In the genomic region with DNA sequence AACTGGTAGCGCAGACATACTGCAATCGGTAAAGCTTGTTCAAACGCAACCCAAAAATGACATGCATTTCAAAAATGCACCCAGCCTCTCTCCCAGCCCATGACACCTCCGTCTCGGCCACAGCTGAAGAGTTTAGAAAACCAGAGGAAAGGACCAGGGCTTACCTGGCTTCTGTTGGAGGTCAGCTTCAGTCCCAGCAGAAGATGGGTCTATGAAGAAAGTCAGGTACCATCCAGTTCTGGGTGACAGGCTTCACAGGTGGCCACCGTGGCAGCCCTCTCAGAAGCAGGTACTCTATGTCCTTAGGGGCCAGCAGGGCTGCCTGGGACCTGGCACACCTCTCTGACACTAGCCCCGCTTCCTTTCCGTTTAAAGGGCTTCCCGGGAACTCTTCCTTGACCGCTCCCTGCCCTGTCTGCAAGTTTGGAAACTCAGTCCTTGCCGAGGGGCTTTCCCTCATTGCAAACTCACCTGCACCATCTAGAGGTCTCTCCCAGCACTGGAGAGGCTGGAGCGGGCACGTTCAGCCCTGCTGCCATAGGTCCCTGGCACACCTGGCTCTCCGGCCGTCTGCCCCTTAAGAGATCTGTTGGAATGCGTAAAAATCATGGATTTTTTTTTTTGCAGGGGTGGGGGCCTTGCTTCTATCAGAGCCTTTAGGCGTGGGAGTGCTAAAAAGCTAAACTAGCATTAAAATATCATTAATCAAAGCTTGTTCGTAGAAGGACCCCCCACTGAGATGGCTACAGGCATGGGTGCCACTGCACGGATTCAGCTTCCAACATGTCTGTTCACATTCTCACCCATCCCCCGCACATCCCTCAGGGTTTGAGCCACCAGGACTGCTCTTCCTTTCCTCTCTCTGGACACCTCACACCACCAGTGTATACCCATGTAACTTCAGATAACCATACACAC, we compare ENCODE assay signal across 9 cellular contexts. TPM values are rescaled to one million over a fixed set of nuclear protein-coding genes. Genes with fewer than 3 reads are reported as not detected.
DNase-seq lines count a peak whose midpoint lies in the region; ATAC-seq, FAIRE-seq and TF ChIP-seq lines count a peak whose summit lies in the region.
"Had no signal": no experiment of that assay in that cellular context is flagged by ENCODE, and none has a peak within 500 bp of the region (broad histone marks: within the 10 kb centered on the region; RNA-seq: fewer than 3 reads in every experiment).

TSS of gene EDAR (minus strand) at position 425 of the 918 bp plus-strand sequence. CDS start 58,206 bp downstream, outside the sequence.

- H4K20me1 ChIP-seq in neural progenitor cell (ENCODE audit: low read depth): no peaks in the 10 kb centered on the region

- no peak for FAIRE-seq in GM12892 (lab: Jason Lieb, UNC)

- H3K4me3 ChIP-seq in neural progenitor cell: no peak within 1 kb of the TSS
- H3K4me3 ChIP-seq: SK-N-MC had no signal

- TF ChIP-seq CTCF in neural progenitor cell (IDR thresholded peaks at IDR 0.05): peak; percentile 73

- H3K27me3 Mint-ChIP-seq in neural progenitor cell (ENCODE audit: insufficient read depth, low read depth): peaks cover 12% of the 10 kb centered on the region

- peak; percentile 92 for ATAC-seq in esophagus mucosa
- ATAC-seq in HG02763 (IDR thresholded peaks at IDR 0.05; ENCODE audit: unreplicated experiment): no peak
- ATAC-seq in GM21526 (IDR thresholded peaks at IDR 0.05; ENCODE audit: low FRiP score, unreplicated experiment): no peak
- ATAC-seq in HG02970 (IDR thresholded peaks at IDR 0.05; ENCODE audit: low FRiP score, unreplicated experiment): no peak

- peaks cover 16% of the 10 kb centered on the region for H3K27me3 ChIP-seq in neural progenitor cell

- H3K4me1 ChIP-seq in neural progenitor cell: no peaks in the 10 kb centered on the region

- peaks cover 36% of the 10 kb centered on the region for H3K4me1 Mint-ChIP-seq in neural progenitor cell

- H3K4me3 Mint-ChIP-seq in neural progenitor cell: peak within 1 kb of the TSS; percentile 41

- H3K36me3 Mint-ChIP-seq in neural progenitor cell: no peaks in the 10 kb centered on the region

- H3K27ac ChIP-seq in neural progenitor cell: no peak within 1 kb of the TSS
- H3K27ac ChIP-seq: SK-N-MC had no signal

- no peak within 1 kb of the TSS for H2AFZ ChIP-seq in neural progenitor cell (replicated peaks)

- no peak within 1 kb of the TSS for H3K9ac ChIP-seq in neural progenitor cell

- TF ChIP-seq POLR2A in GM12892 (IDR thresholded peaks at IDR 0.05; ENCODE audit: low read depth, low read length): no peak

- H3F3A ChIP-seq in neural progenitor cell (ENCODE audit: low read depth): no peaks in the 10 kb centered on the region

- H3K79me2 ChIP-seq in neural progenitor cell (ENCODE audit: low read depth): no peaks in the 10 kb centered on the region

- peaks cover under 1% of the 10 kb centered on the region for H3K9me3 Mint-ChIP-seq in neural progenitor cell

- no peak within 1 kb of the TSS for H3K4me2 ChIP-seq in neural progenitor cell

- H3K27ac Mint-ChIP-seq in neural progenitor cell: peak within 1 kb of the TSS; percentile 91

- H3K9me3 ChIP-seq in neural progenitor cell (ENCODE audit: low read depth): no peaks in the 10 kb centered on the region

- no peaks in the 10 kb centered on the region for H3K36me3 ChIP-seq in neural progenitor cell

- DNase-seq in GM12892 (ENCODE audit: insufficient read length): peak; percentile 37
- peak; percentile 31 for DNase-seq in NCI-H2171 treated with DMSO at 0.1 percent for 48 hours (lab: John Stamatoyannopoulos, UW)
- DNase-seq in activated T-cell treated with anti-CD3 and anti-CD28 coated beads for 24 hours (ENCODE audit: low read depth): peak; percentile 16
- peak; percentile 82 for DNase-seq in neural progenitor cell (ENCODE audit: low spot score)

RNA-seq across cellular contexts. Expression of gene EDAR, which starts in this region (rescaled TPM):
- not detected for polyA plus RNA-seq in GM12892 (2012; ENCODE audit: missing spikeins)
- total RNA-seq in esophagus mucosa (4.8 TPM), neural progenitor cell (ENCODE audit: low replicate concordance) (not detected in 2 replicates)

Comparison
In these comparisons a context has a peak if more than half of its experiments do, and no peak if none do; other contexts are left out.
1. Peak in DNase-seq in neural progenitor cell; RNA of the gene not detected or under 1 TPM.
2. DNase-seq: peak in every context shown above with its lines; median percentile 82 in neural progenitor cell; 37 in GM12892; 31 in NCI-H2171 treated with DMSO at 0.1 percent for 48 hours; 16 in activated T-cell treated with anti-CD3 and anti-CD28 coated beads for 24 hours.